8 cellular contexts compared by ENCODE assay signal in the genomic region with DNA sequence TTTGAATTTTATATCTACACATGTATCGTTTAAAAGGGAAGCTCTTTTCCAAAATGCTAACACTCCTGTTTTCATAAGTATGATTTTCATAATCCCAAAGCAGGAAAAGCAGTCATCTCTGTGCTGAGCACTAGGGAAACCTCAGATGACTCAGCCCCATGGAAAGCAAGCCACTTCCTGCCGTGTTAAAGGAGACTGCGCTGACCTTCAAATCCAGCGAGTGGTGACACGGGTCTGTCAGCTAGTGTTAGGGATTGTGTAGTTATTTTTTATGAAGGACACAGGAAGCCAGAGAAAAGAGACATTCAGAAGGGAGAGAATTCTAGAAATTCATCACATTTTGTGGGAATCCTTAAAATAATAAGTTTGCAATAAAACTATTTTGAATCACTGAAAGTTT. TPM values are rescaled to one million over a fixed set of nuclear protein-coding genes. Genes with fewer than 3 reads are reported as not detected.
DNase-seq lines count a peak whose midpoint lies in the region; ATAC-seq and TF ChIP-seq lines count a peak whose summit lies in the region.

No MANE protein-coding gene starts in this region.

- H3K27ac ChIP-seq in right cardiac atrium (ENCODE audit: low read length) (no peak overlapping the region), testis (peak overlapping the region in 1 of 2 donors; percentile 69)

- H3K36me3 Mint-ChIP-seq in activated T-helper 17 cell treated with anti-CD3 and anti-CD28 coated beads, Interleukin-2, amount 50 U/mL, for 72 hours (ENCODE audit: low read depth) = no peaks in the 10 kb centered on the region

- no peaks in the 10 kb centered on the region for H3K27me3 ChIP-seq in right cardiac atrium (ENCODE audit: control insufficient read depth, insufficient read depth)
- H3K27me3 ChIP-seq in testis = no peaks in the 10 kb centered on the region

- ATAC-seq in activated T-helper 17 cell treated with anti-CD3 and anti-CD28 coated beads, Interleukin-2, amount 50 U/mL, for 72 hours (replicated peaks) = peak; percentile 41
- peak; percentile 89 to 93 for ATAC-seq in right cardiac atrium
- ATAC-seq in GM19328 (IDR thresholded peaks at IDR 0.05; ENCODE audit: unreplicated experiment) = no peak
- no peak for ATAC-seq in GM21360 (IDR thresholded peaks at IDR 0.05; ENCODE audit: unreplicated experiment)

- H3K4me3 Mint-ChIP-seq in activated T-helper 17 cell treated with anti-CD3 and anti-CD28 coated beads, Interleukin-2, amount 50 U/mL, for 72 hours = peak overlapping the region; percentile 31

- no peaks in the 10 kb centered on the region for H3K9me3 ChIP-seq in right cardiac atrium (ENCODE audit: control insufficient read depth, low read length)
- no peaks in the 10 kb centered on the region for H3K9me3 ChIP-seq in testis

- H3K4me1 Mint-ChIP-seq in activated T-helper 17 cell treated with anti-CD3 and anti-CD28 coated beads, Interleukin-2, amount 50 U/mL, for 72 hours = peaks cover 31% of the 10 kb centered on the region

- 13% methylated on average over 5 of the region's 5 CpGs for WGBS in right cardiac atrium
- 32 to 36% methylated on average over 5 of the region's 5 CpGs for WGBS in testis, 2 donors

- H3K4me3 ChIP-seq in right cardiac atrium (ENCODE audit: low read length) (no peak overlapping the region), testis (no peak overlapping the region)

- TF ChIP-seq POLR2A in testis (IDR thresholded peaks at IDR 0.05) = no peak

- DNase-seq in AG08396 (ENCODE audit: low spot score) (peak; percentile 75), Kasumi-1 (lab: John Stamatoyannopoulos, UW) (peak; percentile 59 to 65), right cardiac atrium (peak; percentile 70 to 72 (median 72)), testis (peak; percentile 65), T-helper 9 cell (no peak)

- intact Hi-C loops in right cardiac atrium (cut with DNase I) (no loop called here), testis (cut with DNase I; ENCODE audit: low total_unique reads) (no loop called here)

- H3K27ac Mint-ChIP-seq in activated T-helper 17 cell treated with anti-CD3 and anti-CD28 coated beads, Interleukin-2, amount 50 U/mL, for 72 hours = peak overlapping the region; percentile 45

- TF ChIP-seq CTCF in testis (IDR thresholded peaks at IDR 0.05) = no peak

- no peaks in the 10 kb centered on the region for H3K36me3 ChIP-seq in testis (ENCODE audit: low read depth, missing control alignments)

- H3K9me3 Mint-ChIP-seq in activated T-helper 17 cell treated with anti-CD3 and anti-CD28 coated beads, Interleukin-2, amount 50 U/mL, for 72 hours = no peaks in the 10 kb centered on the region

- H3K4me1 ChIP-seq in right cardiac atrium (ENCODE audit: control insufficient read depth, insufficient read depth, low read length) = peaks cover 3% of the 10 kb centered on the region
- H3K4me1 ChIP-seq in testis = peaks cover 25% of the 10 kb centered on the region

- no peaks in the 10 kb centered on the region for H3K27me3 Mint-ChIP-seq in activated T-helper 17 cell treated with anti-CD3 and anti-CD28 coated beads, Interleukin-2, amount 50 U/mL, for 72 hours

RNA-seq across cellular contexts. Expression of gene CD93, which starts 57.0 kb away (rescaled TPM):
- total RNA-seq in activated T-helper 17 cell treated with anti-CD3 and anti-CD28 coated beads, Interleukin-2, amount 50 U/mL, for 72 hours = 1 to 10 TPM; 5.4 to 6.7 TPM
- total RNA-seq in right cardiac atrium (10 to 100 TPM; 25.6 to 51.6 (median 41.7) TPM), testis (10 to 100 TPM in 1 of 2 donors, 1 to 10 TPM in 1; 9.4 to 14.2 TPM)
- polyA plus RNA-seq in right cardiac atrium (14.1 TPM), testis (ENCODE audit: insufficient read depth, low read depth, low replicate concordance) (14.8 TPM)

Comparison
In these comparisons a context has a peak if more than half of its experiments do, and no peak if none do; other contexts are left out.
1. ATAC-seq: peak in activated T-helper 17 cell treated with anti-CD3 and anti-CD28 coated beads, Interleukin-2, amount 50 U/mL, for 72 hours (single experiment) and right cardiac atrium (2 of 2); none in GM19328 (single experiment) and GM21360 (single experiment).